Comparison of ENCODE assay signal across 9 cellular contexts in genomic region chr17:58520843-58521430, GRCh38. TPM values are rescaled to one million over a fixed set of nuclear protein-coding genes. Genes with fewer than 3 reads are reported as not detected.
A peak's percentile ranks its signal among the peaks of the same experiment; 100 is the strongest.
DNase-seq lines count a peak whose midpoint lies in the region; FAIRE-seq and TF ChIP-seq lines count a peak whose summit lies in the region.
"Had no signal": no experiment of that assay in that cellular context is flagged by ENCODE, and none has a peak within 500 bp of the region (broad histone marks: within the 10 kb centered on the region; RNA-seq: fewer than 3 reads in every experiment).

No MANE protein-coding gene starts in this region.

- no peak for FAIRE-seq in small intestine (lab: Jason Lieb, UNC)

- TF ChIP-seq POLR2A in NB4 (IDR thresholded peaks at IDR 0.05; ENCODE audit: extremely low read depth, insufficient read length), result no peak

- intact Hi-C loops in tibial artery (cut with DNase I; ENCODE audit: low total_unique reads), result loop anchor here (10.0 kb wide), 2 partner anchors 64 to 174 kb away; partner anchors contain the start of genes RAD51C and TEX14

- H3K4me3 ChIP-seq in NB4 (ENCODE audit: low read depth, low read length) (no peak overlapping the region), small intestine (ENCODE audit: low read depth in 1 of 2, low read length in 2 of 2) (no peak overlapping the region), tibial artery (no peak overlapping the region)

- 65 to 71% (median 71%) methylated on average over 15 of the region's 15 CpGs for WGBS in small intestine, 3 donors

- peak overlapping the region in 1 of 2 donors; percentile 19 for H3K27ac ChIP-seq in small intestine (ENCODE audit: low read depth in 1 of 2, low read length in 1 of 2)
- H3K27ac ChIP-seq in tibial artery, result no peak overlapping the region

- H3K27me3 ChIP-seq in small intestine (ENCODE audit: control insufficient read depth in 2 of 2, insufficient read depth in 2 of 2, low read length in 2 of 2), result no peaks in the 10 kb centered on the region
- no peaks in the 10 kb centered on the region for H3K27me3 ChIP-seq in tibial artery

- H3K4me1 ChIP-seq in small intestine (ENCODE audit: control insufficient read depth in 2 of 2, insufficient read depth in 1 of 2, low read depth in 1 of 2, low read length in 1 of 2) (peaks cover 0 to 9% of the 10 kb centered on the region in 2 donors), tibial artery (peaks cover 0 to 37% (median 30%) of the 10 kb centered on the region in 4 donors)

- DNase-seq in activated CD4-positive, alpha-beta T cell treated with anti-CD3 and anti-CD28 coated beads for 48 hours, result peak; percentile 37
- no peak for DNase-seq in activated CD4-positive, alpha-beta T cell treated with anti-CD3 and anti-CD28 coated beads for 1 hour
- DNase-seq in NB4 (ENCODE audit: low read depth) (peak; percentile 41), dermis blood vessel endothelial cell (peak; percentile 60), small intestine (peak; percentile 28), NCI-H2107 (lab: John Stamatoyannopoulos, UW) (no peak), tibial artery (no peak), kidney glomerular epithelial cell (lab: John Stamatoyannopoulos, UW) (no peak)
- DNase-seq: stimulated activated CD4-positive, alpha-beta T cell treated with anti-CD3 and anti-CD28 coated beads, Interleukin-2, amount 100 ng/mL, for 24 hours had no signal

- peak; percentile 23 for TF ChIP-seq CTCF in NB4 (IDR thresholded peaks at IDR 0.05; ENCODE audit: low read depth, low read length)
- peak in 1 of 2 experiments; percentile 13 for TF ChIP-seq CTCF in tibial artery (IDR thresholded peaks at IDR 0.05)

- no peaks in the 10 kb centered on the region for H3K36me3 ChIP-seq in small intestine (ENCODE audit: control insufficient read depth in 2 of 2, insufficient read depth in 2 of 2, low read length in 2 of 2)
- peaks cover 0 to 17% (median 0%) of the 10 kb centered on the region in 3 donors for H3K36me3 ChIP-seq in tibial artery

- H3K9me3 ChIP-seq in small intestine (ENCODE audit: control insufficient read depth, low read depth) (no peaks in the 10 kb centered on the region), tibial artery (no peaks in the 10 kb centered on the region)

RNA-seq across cellular contexts. Expression of gene MTMR4, which starts 6.5 kb away (rescaled TPM):
- total RNA-seq in dermis blood vessel endothelial cell, result 53.9 and 57.5 TPM in 2 replicates
- 10 to 100 TPM; 15.4 to 25.7 (median 15.4) TPM for polyA plus RNA-seq in small intestine

RNA-seq across cellular contexts. Expression of gene HSF5, which starts 32.7 kb away (rescaled TPM):
- total RNA-seq in dermis blood vessel endothelial cell, result 0.05 and 0.17 TPM in 2 replicates
- polyA plus RNA-seq in small intestine, result under 1 TPM in 1 of 3 donors, not detected in 2; 0.03 TPM

Comparison
In these comparisons a context has a peak if more than half of its experiments do, and no peak if none do; other contexts are left out.
1. DNase-seq: peak in activated CD4-positive, alpha-beta T cell treated with anti-CD3 and anti-CD28 coated beads for 48 hours (single experiment), NB4 (single experiment), dermis blood vessel endothelial cell (single experiment) and small intestine (single experiment); none in activated CD4-positive, alpha-beta T cell treated with anti-CD3 and anti-CD28 coated beads for 1 hour (single experiment), NCI-H2107 (single experiment), tibial artery (0 of 2) and kidney glomerular epithelial cell (single experiment).